9 cellular contexts compared by ENCODE assay signal in genomic region chr3:10753964-10754363, GRCh38.
A peak's percentile ranks its signal among the peaks of the same experiment; 100 is the strongest.
DNase-seq lines count a peak whose midpoint lies in the region; ATAC-seq and FAIRE-seq lines count a peak whose summit lies in the region.
"Had no signal": no experiment of that assay in that cellular context is flagged by ENCODE, and none has a peak within 500 bp of the region (broad histone marks: within the 10 kb centered on the region; RNA-seq: fewer than 3 reads in every experiment).

No MANE protein-coding gene starts in this region.

- no peaks in the 10 kb centered on the region for H3K36me3 ChIP-seq in mesendoderm (ENCODE audit: control insufficient read depth, insufficient read depth, low read length)

- no peak overlapping the region for H3K9ac ChIP-seq in mesendoderm (ENCODE audit: low read length)

- DNase-seq in Daoy (ENCODE audit: low read depth) (peak; percentile 57), NCI-H460 (ENCODE audit: extremely low read depth, low read depth) (peak; percentile 14), astrocyte of the hippocampus (ENCODE audit: low read depth, low spot score) (peak; percentile 81), mesendoderm (peak; percentile 76), inferior parietal cortex (ENCODE audit: extremely low spot score) (no peak), frontal cortex (ENCODE audit: low spot score in 2 of 2) (no peak), cerebellar nuclear complex (lab: John Stamatoyannopoulos, UW) (no peak)

- H3K4me3 ChIP-seq in mesendoderm (ENCODE audit: low read length): no peak overlapping the region

- WGBS in mesendoderm (ENCODE audit: extremely low coverage, insufficient coverage, low lambda C conversion rate): no CpG with 5 or more reads among the region's 6 CpGs

- no peak overlapping the region for H3K4me2 ChIP-seq in mesendoderm (ENCODE audit: low read length)

- H3K56ac ChIP-seq in mesendoderm (ENCODE audit: low read length): no peak overlapping the region

- no peak overlapping the region for H2BK120ac ChIP-seq in mesendoderm (ENCODE audit: low read depth, low read length)

- no peaks in the 10 kb centered on the region for H3K79me2 ChIP-seq in mesendoderm (ENCODE audit: control insufficient read depth, insufficient read depth, low read length)

- H2BK5ac ChIP-seq in mesendoderm (ENCODE audit: low read length): no peak overlapping the region

- FAIRE-seq in frontal cortex (lab: Jason Lieb, UNC): no peak

- no peak for ATAC-seq in GM21447 (IDR thresholded peaks at IDR 0.05; ENCODE audit: unreplicated experiment)
- ATAC-seq: naive thymus-derived CD4-positive, alpha-beta T cell had no signal

- H3K4ac ChIP-seq in mesendoderm (ENCODE audit: low read depth, low read length): no peak overlapping the region

- no peaks in the 10 kb centered on the region for H3K79me1 ChIP-seq in mesendoderm (ENCODE audit: low read length)

- H3K27ac ChIP-seq in mesendoderm (ENCODE audit: low read depth, low read length): no peak overlapping the region

- H3K27me3 ChIP-seq in mesendoderm (ENCODE audit: insufficient read depth, low read length, poor library complexity): no peaks in the 10 kb centered on the region

- H3K4me1 ChIP-seq in mesendoderm (ENCODE audit: control insufficient read depth, low read depth, low read length): no peaks in the 10 kb centered on the region

- no peak overlapping the region for H4K5ac ChIP-seq in mesendoderm (ENCODE audit: low read length)

- H3K23ac ChIP-seq in mesendoderm (ENCODE audit: low read length): no peak overlapping the region

- H3K18ac ChIP-seq in mesendoderm (ENCODE audit: low read length): no peak overlapping the region

- H2AK5ac ChIP-seq in mesendoderm (ENCODE audit: low read length): no peak overlapping the region

- no peak overlapping the region for H4K8ac ChIP-seq in mesendoderm (ENCODE audit: low read depth, low read length)

- H2BK15ac ChIP-seq in mesendoderm (replicated peaks; ENCODE audit: low read depth): no peak overlapping the region

Comparison
In these comparisons a context has a peak if more than half of its experiments do, and no peak if none do; other contexts are left out.
1. DNase-seq: peak in Daoy (single experiment), NCI-H460 (single experiment), astrocyte of the hippocampus (single experiment) and mesendoderm (single experiment); none in inferior parietal cortex (single experiment), frontal cortex (0 of 2) and cerebellar nuclear complex (0 of 2).